Comparison of ENCODE assay signal across 10 cellular contexts in the genomic region with DNA sequence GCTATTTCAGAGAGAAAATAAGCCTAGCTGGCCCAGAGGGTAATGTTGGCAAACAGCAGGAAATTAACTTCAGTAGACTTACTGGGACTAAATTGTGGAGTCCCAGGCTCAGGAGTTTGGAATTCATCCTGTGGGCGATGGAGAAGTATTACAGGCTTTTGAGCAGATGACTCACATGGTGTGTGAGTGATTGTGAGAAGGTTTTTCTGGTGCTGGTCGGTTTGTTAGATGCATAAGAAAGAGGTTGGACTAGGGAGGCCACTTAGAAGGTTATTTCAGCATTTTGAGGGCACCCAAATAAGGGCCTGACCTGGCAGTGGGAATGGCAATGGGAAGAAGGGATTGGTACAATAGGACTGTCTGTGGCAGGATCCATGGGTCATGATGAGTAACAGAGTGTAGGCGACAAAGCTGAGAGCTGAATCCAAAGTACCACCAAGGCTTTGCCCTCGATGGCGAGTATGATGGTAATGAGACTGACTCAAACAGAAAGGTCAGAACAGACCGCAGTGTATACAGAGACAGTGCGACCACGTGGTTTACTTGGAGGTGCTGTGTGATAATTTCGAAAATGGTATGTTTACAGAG.
DNase-seq lines count a peak whose midpoint lies in the region; ATAC-seq and TF ChIP-seq lines count a peak whose summit lies in the region.
"Had no signal": no experiment of that assay in that cellular context is flagged by ENCODE, and none has a peak within 500 bp of the region (broad histone marks: within the 10 kb centered on the region; RNA-seq: fewer than 3 reads in every experiment).

No MANE protein-coding gene starts in this region.

- H4K91ac ChIP-seq in mesenchymal stem cell (ENCODE audit: low read length): peak overlapping the region; percentile 76

- CTCF ChIA-PET in WTC11 (lab: Charles Lee): no interaction called here

- no peak overlapping the region for H3K4me2 ChIP-seq in mesenchymal stem cell (ENCODE audit: low read length, poor library complexity, severe bottlenecking)

- peak overlapping the region in 1 of 2 experiments; percentile 59 for H2BK12ac ChIP-seq in mesenchymal stem cell (ENCODE audit: low read length in 2 of 2)

- peaks cover 4% of the 10 kb centered on the region for H3K4me1 ChIP-seq in mesenchymal stem cell (ENCODE audit: control insufficient read depth, insufficient read depth, low read depth, low read length)
- no peaks in the 10 kb centered on the region for H3K4me1 ChIP-seq in SJCRH30

- no peak for TF ChIP-seq CTCF in WTC11 (IDR thresholded peaks at IDR 0.05)

- peaks cover 17% of the 10 kb centered on the region for H3K36me3 Mint-ChIP-seq in WTC11
- H3K36me3 Mint-ChIP-seq: immature natural killer cell had no signal

- H3K23ac ChIP-seq in mesenchymal stem cell (ENCODE audit: low read length in 2 of 2): no peak overlapping the region

- no peak overlapping the region for H2AFZ ChIP-seq in mesenchymal stem cell (ENCODE audit: low read depth, low read length)

- peaks cover 8% of the 10 kb centered on the region for H3K9me3 Mint-ChIP-seq in WTC11
- H3K9me3 Mint-ChIP-seq: immature natural killer cell had no signal

- H2BK5ac ChIP-seq in mesenchymal stem cell (ENCODE audit: low read depth, low read length, poor library complexity, severe bottlenecking): no peak overlapping the region

- POLR2A ChIA-PET in WTC11 (lab: Charles Lee): interaction anchor here (1.0 kb wide), 1 partner anchor 41 kb away, joined by 3 read pairs; no protein-coding TSS in a partner anchor

- no peaks in the 10 kb centered on the region for H3K27me3 Mint-ChIP-seq in WTC11 (ENCODE audit: low read depth)
- H3K27me3 Mint-ChIP-seq: activated naive CD8-positive, alpha-beta T cell had no signal

- no peaks in the 10 kb centered on the region for H3K79me1 ChIP-seq in mesenchymal stem cell (replicated peaks; ENCODE audit: low read length, poor library complexity, severe bottlenecking)

- no peak overlapping the region for H3K14ac ChIP-seq in mesenchymal stem cell (ENCODE audit: low read length in 2 of 2)

- 39% methylated on average over 9 of the region's 9 CpGs for WGBS in mesenchymal stem cell

- H3K4me3 ChIP-seq in mesenchymal stem cell (ENCODE audit: insufficient read depth in 1 of 2, low read depth in 1 of 2, low read length in 2 of 2): no peak overlapping the region
- H3K4me3 ChIP-seq in SJCRH30: no peak overlapping the region

- H3K9ac ChIP-seq in mesenchymal stem cell (ENCODE audit: low read length): peak overlapping the region; percentile 26

- no peak overlapping the region for H3K4me3 Mint-ChIP-seq in WTC11
- H3K4me3 Mint-ChIP-seq: activated naive CD8-positive, alpha-beta T cell; immature natural killer cell had no signal

- TF ChIP-seq POLR2A in GM18505 (IDR thresholded peaks at IDR 0.05; ENCODE audit: borderline replicate concordance, extremely low read depth, insufficient read depth, insufficient read length): no peak

- H2BK15ac ChIP-seq in mesenchymal stem cell (ENCODE audit: low read depth, poor library complexity, severe bottlenecking): no peak overlapping the region

- H3K4me1 Mint-ChIP-seq in WTC11: no peaks in the 10 kb centered on the region
- H3K4me1 Mint-ChIP-seq: immature natural killer cell had no signal

- peaks cover 0 to 3% of the 10 kb centered on the region in 2 experiments for H3K36me3 ChIP-seq in mesenchymal stem cell (ENCODE audit: control insufficient read depth in 1 of 2, insufficient read depth in 2 of 2, low read depth in 1 of 2, low read length in 2 of 2)
- H3K36me3 ChIP-seq in SJCRH30: no peaks in the 10 kb centered on the region

- H3K27ac ChIP-seq in mesenchymal stem cell (ENCODE audit: low read length, poor library complexity, severe bottlenecking): no peak overlapping the region
- H3K27ac ChIP-seq in SJCRH30: no peak overlapping the region

- H4K8ac ChIP-seq in mesenchymal stem cell (ENCODE audit: low read length): peak overlapping the region; percentile 54

- ATAC-seq in GM18520 (IDR thresholded peaks at IDR 0.05; ENCODE audit: unreplicated experiment): peak; percentile 96
- ATAC-seq in HG02571 (IDR thresholded peaks at IDR 0.05; ENCODE audit: unreplicated experiment): peak; percentile 85
- no peak for ATAC-seq in WTC11
- no peak for ATAC-seq in GM18505 (IDR thresholded peaks at IDR 0.05; ENCODE audit: unreplicated experiment)

- H3K27me3 ChIP-seq in mesenchymal stem cell (ENCODE audit: control insufficient read depth in 1 of 2, insufficient read depth in 1 of 2, low read length in 2 of 2) (no peaks in the 10 kb centered on the region), SJCRH30 (no peaks in the 10 kb centered on the region)

- DNase-seq in WTC11 (ENCODE audit: low spot score) (no peak), mesenchymal stem cell (peak; percentile 96), SJCRH30 (no peak), NCI-H345 (lab: John Stamatoyannopoulos, UW) (no peak)
- DNase-seq in activated naive CD4-positive, alpha-beta T cell treated with Interleukin-2 at 50 U/mL for 16 hours: no peak
- DNase-seq: immature natural killer cell had no signal

- H2AK5ac ChIP-seq in mesenchymal stem cell (ENCODE audit: low read length, severe bottlenecking): peak overlapping the region; percentile 11

- no peak overlapping the region for H3K27ac Mint-ChIP-seq in WTC11
- H3K27ac Mint-ChIP-seq: activated naive CD8-positive, alpha-beta T cell had no signal

- peak overlapping the region; percentile 56 to 79 for H3K18ac ChIP-seq in mesenchymal stem cell (ENCODE audit: low read depth in 1 of 2, low read length in 2 of 2)

- H3K9me3 ChIP-seq in mesenchymal stem cell (ENCODE audit: control insufficient read depth, low read length): no peaks in the 10 kb centered on the region
- H3K9me3 ChIP-seq in SJCRH30 (replicated peaks): no peaks in the 10 kb centered on the region

- peak overlapping the region in 1 of 2 experiments; percentile 92 for H3K4ac ChIP-seq in mesenchymal stem cell (ENCODE audit: low read depth in 1 of 2, low read length in 2 of 2)

- H2BK120ac ChIP-seq in mesenchymal stem cell (ENCODE audit: low read depth, low read length): peak overlapping the region; percentile 6

TF ChIP-seq in WTC11, 78 proteins besides CTCF, POLR2A, EP300 and RAD21:
- no peak for TF ChIP-seq FOXJ3 (CRISPR knock-in tag; IDR thresholded peaks at IDR 0.05; ENCODE audit: borderline replicate concordance)
- peak; percentile 46; the same call in 1 of the 2 replicates for TF ChIP-seq GABPB1 (CRISPR knock-in tag; IDR thresholded peaks at IDR 0.05)

Comparison
In these comparisons a context has a peak if more than half of its experiments do, and no peak if none do; other contexts are left out.
1. ATAC-seq: peak in GM18520 (single experiment) and HG02571 (single experiment); none in WTC11 (single experiment) and GM18505 (single experiment).